ENCODE assay signal across 25 cellular contexts in the genomic region with DNA sequence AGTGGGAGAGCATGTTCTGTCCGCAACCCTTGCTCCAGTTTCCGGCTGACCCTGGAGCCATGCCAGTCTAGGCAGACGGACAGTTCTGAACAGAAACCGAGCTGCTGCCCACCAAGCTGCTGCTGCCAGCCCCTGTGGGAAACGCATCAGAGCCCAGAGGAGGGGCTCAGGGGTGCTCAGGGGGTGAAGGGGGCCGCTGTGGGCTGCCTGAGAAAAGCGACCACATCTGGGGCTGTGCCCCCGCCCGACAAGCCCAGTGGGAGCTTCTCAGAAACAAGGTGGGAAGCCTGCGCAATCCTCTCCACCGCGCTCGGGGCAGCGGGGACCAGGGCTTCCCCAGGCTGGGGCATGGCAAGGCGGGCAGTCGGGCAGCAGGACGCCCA. TPM values are rescaled to one million over a fixed set of nuclear protein-coding genes. Genes with fewer than 3 reads are reported as not detected.
A peak's percentile ranks its signal among the peaks of the same experiment; 100 is the strongest.
DNase-seq lines count a peak whose midpoint lies in the region; ATAC-seq and TF ChIP-seq lines count a peak whose summit lies in the region.
"Had no signal": no experiment of that assay in that cellular context is flagged by ENCODE, and none has a peak within 500 bp of the region (broad histone marks: within the 10 kb centered on the region; RNA-seq: fewer than 3 reads in every experiment).

No MANE protein-coding gene starts in this region.

- H4K8ac ChIP-seq in neuronal stem cell (ENCODE audit: low read depth, low read length): peak overlapping the region; percentile 43

- no peaks in the 10 kb centered on the region for H3K36me3 ChIP-seq in neuronal stem cell (replicated peaks in 1 of 2; ENCODE audit: control insufficient read depth in 2 of 2, insufficient read depth in 2 of 2, low read length in 2 of 2)
- H3K36me3 ChIP-seq: MG63 had no signal

- no peak for ATAC-seq in Right ventricle myocardium inferior
- no peak for ATAC-seq in Right ventricle myocardium superior (ENCODE audit: poor library complexity)

- H3K27me3 ChIP-seq in neuronal stem cell (ENCODE audit: control insufficient read depth in 3 of 3, insufficient read depth in 3 of 3, low read depth in 1 of 3, low read length in 3 of 3): peaks cover 0 to 45% (median 0%) of the 10 kb centered on the region in 3 experiments
- H3K27me3 ChIP-seq: MG63 had no signal

- H3K23ac ChIP-seq in neuronal stem cell (ENCODE audit: low read depth, low read length, poor library complexity): no peak overlapping the region

- H2BK12ac ChIP-seq in neuronal stem cell (ENCODE audit: low read length): peak overlapping the region; percentile 58

- DNase-seq in Right ventricle myocardium inferior (ENCODE audit: missing footprints) (peak; percentile 72), Right ventricle myocardium superior (no peak), glutamatergic neuron (peak; percentile 10), neuronal stem cell (ENCODE audit: low spot score) (no peak), COR-L47 (lab: John Stamatoyannopoulos, UW) (no peak), coronary artery (ENCODE audit: low spot score) (no peak), NCI-H774 (lab: John Stamatoyannopoulos, UW) (no peak)
- DNase-seq: Calu3, DMS79 treated with DMSO at 0.1 percent for 48 hours, IMR-90, KG1, MG63, NCI-H1048, NCI-H1417, NCI-H1694, NCI-H2029 treated with DMSO at 0.1 percent for 48 hours, NCI-H446 treated with DMSO at 0.1 percent for 48 hours, NCI-H526, SHP77 treated with DMSO at 0.1 percent for 48 hours had no signal

- H3K36me3 Mint-ChIP-seq in glutamatergic neuron (ENCODE audit: unreplicated experiment): no peaks in the 10 kb centered on the region
- H3K36me3 Mint-ChIP-seq: CD14-positive monocyte; CD8-positive, alpha-beta memory T cell had no signal

- WGBS in neuronal stem cell (ENCODE audit: extremely low coverage in 2 of 2, insufficient read length in 2 of 2, insufficient replicate concordance in 1 of 2), 2 donors: no CpG with 5 or more reads among the region's 17 CpGs

- peaks cover 3% of the 10 kb centered on the region for H3K9me3 Mint-ChIP-seq in glutamatergic neuron (ENCODE audit: unreplicated experiment)
- H3K9me3 Mint-ChIP-seq: CD14-positive monocyte; CD8-positive, alpha-beta memory T cell had no signal

- H3K9ac ChIP-seq in neuronal stem cell (ENCODE audit: low read depth, low read length, poor library complexity): no peak overlapping the region

- no peaks in the 10 kb centered on the region for H3K79me1 ChIP-seq in neuronal stem cell (ENCODE audit: low read depth, low read length)

- no peak overlapping the region for H3K4me3 Mint-ChIP-seq in glutamatergic neuron (ENCODE audit: unreplicated experiment)
- H3K4me3 Mint-ChIP-seq: B cell; CD14-positive monocyte; CD8-positive, alpha-beta memory T cell had no signal

- H3K4me1 Mint-ChIP-seq in glutamatergic neuron (ENCODE audit: low read depth, unreplicated experiment): no peaks in the 10 kb centered on the region
- H3K4me1 Mint-ChIP-seq: B cell; CD14-positive monocyte; CD8-positive, alpha-beta memory T cell had no signal

- no peak overlapping the region for H3K4ac ChIP-seq in neuronal stem cell (ENCODE audit: low read length)

- H3K9me3 ChIP-seq in neuronal stem cell (replicated peaks in 1 of 2; ENCODE audit: control insufficient read depth in 2 of 2, insufficient read depth in 1 of 2, low read depth in 1 of 2, low read length in 2 of 2): no peaks in the 10 kb centered on the region
- H3K9me3 ChIP-seq: MG63 had no signal

- no peak for TF ChIP-seq CTCF in C4-2B (conservative IDR thresholded peaks at IDR 0.05)
- TF ChIP-seq CTCF in glutamatergic neuron (IDR thresholded peaks at IDR 0.05; ENCODE audit: partially characterized antibody, unreplicated experiment): no peak
- no peak for TF ChIP-seq CTCF in coronary artery (IDR thresholded peaks at IDR 0.05)

- intact Hi-C loops in Right ventricle myocardium inferior (cut with DNase I): no loop called here
- intact Hi-C loops in Right ventricle myocardium superior (cut with DNase I): no loop called here

- H4K91ac ChIP-seq in neuronal stem cell (ENCODE audit: low read depth, low read length, poor library complexity): no peak overlapping the region

- H2AK5ac ChIP-seq in neuronal stem cell (ENCODE audit: low read depth, low read length): peak overlapping the region; percentile 46

- H2BK5ac ChIP-seq in neuronal stem cell (ENCODE audit: low read length): no peak overlapping the region

- no peaks in the 10 kb centered on the region for H3K4me1 ChIP-seq in neuronal stem cell (ENCODE audit: control insufficient read depth in 2 of 2, insufficient read depth in 1 of 2, low read depth in 1 of 2, low read length in 2 of 2)

- H3K4me2 ChIP-seq in neuronal stem cell (ENCODE audit: insufficient read depth, low read length, poor library complexity, severe bottlenecking): no peak overlapping the region

- H2BK15ac ChIP-seq in neuronal stem cell (ENCODE audit: low read length): no peak overlapping the region

- no peak overlapping the region for H3K4me3 ChIP-seq in neuronal stem cell (ENCODE audit: low read length in 2 of 2)
- H3K4me3 ChIP-seq in coronary artery: no peak overlapping the region
- H3K4me3 ChIP-seq: MG63, SK-N-MC had no signal

- no peak overlapping the region for H3K27ac Mint-ChIP-seq in glutamatergic neuron (ENCODE audit: unreplicated experiment)
- H3K27ac Mint-ChIP-seq: B cell; CD8-positive, alpha-beta memory T cell had no signal

- no peak overlapping the region for H2BK120ac ChIP-seq in neuronal stem cell (ENCODE audit: low read depth, low read length)

- H3K27me3 Mint-ChIP-seq in glutamatergic neuron (ENCODE audit: unreplicated experiment): peaks cover 8% of the 10 kb centered on the region

- H3K27ac ChIP-seq in C4-2B: peak overlapping the region; percentile 47
- H3K27ac ChIP-seq in neuronal stem cell (replicated peaks; ENCODE audit: low read length): no peak overlapping the region
- no peak overlapping the region for H3K27ac ChIP-seq in coronary artery
- H3K27ac ChIP-seq: 22Rv1, SK-N-MC had no signal

- H3K14ac ChIP-seq in neuronal stem cell (ENCODE audit: low read length): peak overlapping the region; percentile 89

- H3K18ac ChIP-seq in neuronal stem cell (ENCODE audit: low read length): peak overlapping the region; percentile 57

- H2AFZ ChIP-seq in neuronal stem cell (ENCODE audit: low read length): no peak overlapping the region

RNA-seq across cellular contexts. Expression of a gene that starts 38.8 kb away (rescaled TPM):
- total RNA-seq in Right ventricle myocardium inferior (0.57 TPM), Right ventricle myocardium superior (1.9 TPM), glutamatergic neuron (ENCODE audit: unreplicated experiment) (5.2 TPM)
- polyA plus RNA-seq in neuronal stem cell (2013, experiment 1 of 2): 1.5 TPM
- polyA plus RNA-seq in neuronal stem cell (2013, experiment 2 of 2): 1.4 TPM
- total RNA-seq: B cell, Calu3 had no signal
- polyA plus RNA-seq: CD14-positive monocyte; CD8-positive, alpha-beta memory T cell had no signal

Comparison
In these comparisons a context has a peak if more than half of its experiments do, and no peak if none do; other contexts are left out.
1. DNase-seq: peak in Right ventricle myocardium inferior (single experiment) and glutamatergic neuron (single experiment); none in Right ventricle myocardium superior (single experiment), neuronal stem cell (single experiment), COR-L47 (single experiment), coronary artery (single experiment) and NCI-H774 (single experiment).